14 cellular contexts compared by ENCODE assay signal in genomic region chr22:30869996-30870395, GRCh38.
A peak's percentile ranks its signal among the peaks of the same experiment; 100 is the strongest.
DNase-seq lines count a peak whose midpoint lies in the region; ATAC-seq, FAIRE-seq and TF ChIP-seq lines count a peak whose summit lies in the region.
"Had no signal": no experiment of that assay in that cellular context is flagged by ENCODE, and none has a peak within 500 bp of the region (broad histone marks: within the 10 kb centered on the region; RNA-seq: fewer than 3 reads in every experiment).

No MANE protein-coding gene starts in this region.

- peak overlapping the region; percentile 9 for H4K91ac ChIP-seq in neuronal stem cell (ENCODE audit: low read depth, low read length, poor library complexity)

- no peak overlapping the region for H3K18ac ChIP-seq in neuronal stem cell (ENCODE audit: low read length)

- FAIRE-seq in HepG2 (lab: Jason Lieb, UNC), result no peak

- H3K27ac ChIP-seq in right lobe of liver, result no peak overlapping the region
- H3K27ac ChIP-seq in HepG2 (ENCODE audit: extremely low read length, insufficient read depth, low read length), result no peak overlapping the region
- peak overlapping the region in 13 of 59 donors; percentile 1 to 80 (median 67) for H3K27ac ChIP-seq in dorsolateral prefrontal cortex
- no peak overlapping the region for H3K27ac ChIP-seq in neuronal stem cell (replicated peaks; ENCODE audit: low read length)
- H3K27ac ChIP-seq: Peyer's patch had no signal

- in situ Hi-C loops in HepG2 (cut with HindIII; ENCODE audit: extremely low pct_ligation_motif_present, low pct_unique_long_range_greater_than_20kb), result no loop called here

- H3K79me1 ChIP-seq in neuronal stem cell (ENCODE audit: low read depth, low read length), result peaks cover 3% of the 10 kb centered on the region

- H3K27me3 ChIP-seq in right lobe of liver (no peaks in the 10 kb centered on the region), HepG2 (ENCODE audit: control insufficient read depth in 1 of 2, insufficient read depth in 2 of 2, low read length in 2 of 2) (peaks cover 6 to 23% of the 10 kb centered on the region in 2 experiments; a peak in 3 of 5 replicates), dorsolateral prefrontal cortex (no peaks in the 10 kb centered on the region), neuronal stem cell (ENCODE audit: control insufficient read depth in 3 of 3, insufficient read depth in 3 of 3, low read depth in 1 of 3, low read length in 3 of 3) (peaks cover 0 to 7% (median 0%) of the 10 kb centered on the region in 3 experiments)
- H3K27me3 ChIP-seq: Peyer's patch had no signal

- no peak overlapping the region for H3K27ac Mint-ChIP-seq in activated naive CD4-positive, alpha-beta T cell treated with anti-CD3 and anti-CD28 coated beads for 36 hours

- H4K8ac ChIP-seq in neuronal stem cell (ENCODE audit: low read depth, low read length), result no peak overlapping the region

- BruUV-seq in HepG2 (replicated peaks; lab: Mats Ljungman, UMichigan), result no TSS peak

- no peaks in the 10 kb centered on the region for H3K79me2 ChIP-seq in HepG2 (ENCODE audit: insufficient read depth, low read length)

- no peaks in the 10 kb centered on the region for H3K4me1 Mint-ChIP-seq in activated naive CD4-positive, alpha-beta T cell treated with anti-CD3 and anti-CD28 coated beads for 36 hours (ENCODE audit: low read depth)
- H3K4me1 Mint-ChIP-seq: H9 had no signal

- no peaks in the 10 kb centered on the region for H4K20me1 ChIP-seq in HepG2 (ENCODE audit: insufficient read depth, low read length)

- no peak overlapping the region for H2AK5ac ChIP-seq in neuronal stem cell (ENCODE audit: low read depth, low read length)

- POLR2A ChIA-PET in HepG2 (lab: Yijun Ruan, JAX), result no interaction called here

- H2BK15ac ChIP-seq in neuronal stem cell (ENCODE audit: low read length), result no peak overlapping the region

- H3K36me3 ChIP-seq in right lobe of liver (no peaks in the 10 kb centered on the region), HepG2 (replicated peaks in 1 of 2; ENCODE audit: control insufficient read depth in 1 of 2, insufficient read depth in 2 of 2, low read length in 2 of 2) (no peaks in the 10 kb centered on the region), neuronal stem cell (replicated peaks in 1 of 2; ENCODE audit: control insufficient read depth in 2 of 2, insufficient read depth in 2 of 2, low read length in 2 of 2) (no peaks in the 10 kb centered on the region)
- H3K36me3 ChIP-seq: Peyer's patch had no signal

- ATAC-seq in right lobe of liver (no peak), HepG2 (no peak)

- peak overlapping the region; percentile 0 for H2BK5ac ChIP-seq in neuronal stem cell (ENCODE audit: low read length)

- H3K4me3 ChIP-seq in right lobe of liver (no peak overlapping the region), HepG2 (replicated peaks in 1 of 3; ENCODE audit: insufficient read depth in 1 of 3, low read depth in 2 of 3, low read length in 3 of 3) (no peak overlapping the region), dorsolateral prefrontal cortex (no peak overlapping the region), neuronal stem cell (ENCODE audit: low read length in 2 of 2) (no peak overlapping the region)
- H3K4me3 ChIP-seq: Peyer's patch had no signal

- intact Hi-C loops in right lobe of liver (cut with DNase I), result no loop called here
- intact Hi-C loops in HepG2 (cut with micrococcal nuclease; ENCODE audit: unreplicated experiment), result no loop called here
- intact Hi-C loops in dorsolateral prefrontal cortex (cut with DNase I), result loop anchor here in 1 of 2 donors (5.0 kb wide), 1 partner anchor 68 kb away; no protein-coding TSS in a partner anchor
- intact Hi-C loops in activated naive CD4-positive, alpha-beta T cell treated with anti-CD3 and anti-CD28 coated beads for 36 hours (cut with micrococcal nuclease), result no loop called here

- no peaks in the 10 kb centered on the region for H3K9me3 Mint-ChIP-seq in activated naive CD4-positive, alpha-beta T cell treated with anti-CD3 and anti-CD28 coated beads for 36 hours
- H3K9me3 Mint-ChIP-seq: H9 had no signal

- TF ChIP-seq POLR2A in right lobe of liver (IDR thresholded peaks at IDR 0.05) (no peak), HepG2 (IDR thresholded peaks at IDR 0.05; ENCODE audit: insufficient read depth in 1 of 2, low read depth in 2 of 2, low read length in 2 of 2) (no peak)

- H2BK120ac ChIP-seq in neuronal stem cell (ENCODE audit: low read depth, low read length), result no peak overlapping the region

- H3K23ac ChIP-seq in neuronal stem cell (ENCODE audit: low read depth, low read length, poor library complexity), result peak overlapping the region; percentile 17

- H3K9me3 ChIP-seq in right lobe of liver, result no peaks in the 10 kb centered on the region
- no peaks in the 10 kb centered on the region for H3K9me3 ChIP-seq in HepG2 (ENCODE audit: low read length)
- H3K9me3 ChIP-seq in neuronal stem cell (replicated peaks in 1 of 2; ENCODE audit: control insufficient read depth in 2 of 2, insufficient read depth in 1 of 2, low read depth in 1 of 2, low read length in 2 of 2), result no peaks in the 10 kb centered on the region
- H3K9me3 ChIP-seq: Peyer's patch had no signal

- no peak for TF ChIP-seq RAD21 in HepG2 (CRISPR knock-in tag; IDR thresholded peaks at IDR 0.05)

- no peaks in the 10 kb centered on the region for H3K36me3 Mint-ChIP-seq in activated naive CD4-positive, alpha-beta T cell treated with anti-CD3 and anti-CD28 coated beads for 36 hours (ENCODE audit: low read depth)

- WGBS in right lobe of liver (ENCODE audit: insufficient coverage, low coverage, low lambda C conversion rate, missing lambda C conversion rate), result 100% methylated on average over 1 of the region's 11 CpGs
- 75% methylated on average over 5 of the region's 11 CpGs for whole genome bisulfite sequencing in HepG2 (ENCODE audit: low lambda C conversion rate)
- WGBS in neuronal stem cell (ENCODE audit: extremely low coverage in 2 of 2, insufficient read length in 2 of 2, insufficient replicate concordance in 1 of 2), 2 donors, result no CpG with 5 or more reads among the region's 11 CpGs

- DNase-seq in right lobe of liver (peak in 2 of 3 donors; percentile 25 to 36), HepG2 (ENCODE audit: low spot score) (no peak), dorsolateral prefrontal cortex (peak in 6 of 10 donors; percentile 6 to 33 (median 27)), neuronal stem cell (ENCODE audit: low spot score) (no peak), COLO668 (lab: John Stamatoyannopoulos, UW; ENCODE audit: unreplicated experiment) (no peak), hypothalamus (lab: John Stamatoyannopoulos, UW) (no peak)
- no peak for DNase-seq in activated naive CD4-positive, alpha-beta T cell treated with anti-CD3 and anti-CD28 coated beads for 36 hours
- DNase-seq: DMS153, NCI-H146, NCI-H2081 treated with DMSO at 0.1 percent for 48 hours, NCI-H524, SHP77 treated with DMSO at 0.1 percent for 48 hours had no signal

- H3K4me1 ChIP-seq in right lobe of liver (no peaks in the 10 kb centered on the region), HepG2 (ENCODE audit: insufficient read depth, low read length) (peaks cover 9% of the 10 kb centered on the region), neuronal stem cell (ENCODE audit: control insufficient read depth in 2 of 2, insufficient read depth in 1 of 2, low read depth in 1 of 2, low read length in 2 of 2) (peaks cover 0 to 3% of the 10 kb centered on the region in 2 donors)
- H3K4me1 ChIP-seq: Peyer's patch had no signal

- H3K4me3 Mint-ChIP-seq in activated naive CD4-positive, alpha-beta T cell treated with anti-CD3 and anti-CD28 coated beads for 36 hours, result no peak overlapping the region
- H3K4me3 Mint-ChIP-seq: H9 had no signal

- TF ChIP-seq EP300 in HepG2 (IDR thresholded peaks at IDR 0.05; ENCODE audit: low read depth in 2 of 2, low read length in 2 of 2) (no peak), HepG2 (CRISPR knock-in tag; IDR thresholded peaks at IDR 0.05; ENCODE audit: borderline replicate concordance) (no peak)

- H2AFZ ChIP-seq in HepG2 (ENCODE audit: low read length) (no peak overlapping the region), neuronal stem cell (ENCODE audit: low read length) (no peak overlapping the region)

- H3K4me2 ChIP-seq in HepG2 (ENCODE audit: low read depth, low read length) (no peak overlapping the region), neuronal stem cell (ENCODE audit: insufficient read depth, low read length, poor library complexity, severe bottlenecking) (no peak overlapping the region)

- no peak overlapping the region for H3K14ac ChIP-seq in neuronal stem cell (ENCODE audit: low read length)

- CTCF ChIA-PET in HepG2 (lab: Yijun Ruan, JAX; ENCODE audit: low intra/inter-chr PET ratio, low total read pairs), result no interaction called here
- CTCF ChIA-PET in activated naive CD4-positive, alpha-beta T cell treated with anti-CD3 and anti-CD28 coated beads for 36 hours (lab: Charles Lee), result interaction anchor here (0.7 kb wide), 1 partner anchor 25 kb away, joined by 3 read pairs; no protein-coding TSS in a partner anchor

- H3K9ac ChIP-seq in HepG2 (ENCODE audit: insufficient read depth, low read depth, low read length) (no peak overlapping the region), neuronal stem cell (ENCODE audit: low read depth, low read length, poor library complexity) (no peak overlapping the region)

- no peak overlapping the region for H3K4ac ChIP-seq in neuronal stem cell (ENCODE audit: low read length)

- TF ChIP-seq CTCF in right lobe of liver (IDR thresholded peaks at IDR 0.05) (no peak), HepG2 (CRISPR knock-in tag; IDR thresholded peaks at IDR 0.05) (no peak), dorsolateral prefrontal cortex (IDR thresholded peaks at IDR 0.05 in 54 of 56, conservative IDR thresholded peaks at IDR 0.05 in 2 of 56; ENCODE audit: low read depth in 1 of 56, partially characterized antibody in 56 of 56) (no peak)

- H2BK12ac ChIP-seq in neuronal stem cell (ENCODE audit: low read length), result peak overlapping the region; percentile 41

- H3K27me3 Mint-ChIP-seq in activated naive CD4-positive, alpha-beta T cell treated with anti-CD3 and anti-CD28 coated beads for 36 hours (ENCODE audit: low read depth), result no peaks in the 10 kb centered on the region

TF ChIP-seq in HepG2, 621 proteins besides CTCF, POLR2A, EP300 and RAD21 (continues in another document):
- TF ChIP-seq ZNF589 (CRISPR knock-in tag; conservative IDR thresholded peaks at IDR 0.05) (no peak), ARID2 (CRISPR knock-in tag; IDR thresholded peaks at IDR 0.05; ENCODE audit: borderline replicate concordance) (no peak), ZNF260 (CRISPR knock-in tag; IDR thresholded peaks at IDR 0.05; ENCODE audit: borderline replicate concordance, low read depth) (no peak), FLYWCH1 (CRISPR knock-in tag; IDR thresholded peaks at IDR 0.05) (no peak), RFX5 (IDR thresholded peaks at IDR 0.05; ENCODE audit: low read depth, low read length) (no peak), MLX (CRISPR knock-in tag; IDR thresholded peaks at IDR 0.05) (no peak), ZNF775 (CRISPR knock-in tag; IDR thresholded peaks at IDR 0.05; ENCODE audit: borderline replicate concordance) (no peak), SETDB1 (CRISPR knock-in tag; IDR thresholded peaks at IDR 0.05; ENCODE audit: borderline replicate concordance) (no peak)

Comparison
In these comparisons a context has a peak if more than half of its experiments do, and no peak if none do; other contexts are left out.
1. DNase-seq: peak in right lobe of liver (2 of 3) and dorsolateral prefrontal cortex (6 of 10); none in HepG2 (single experiment), neuronal stem cell (single experiment), COLO668 (single experiment), hypothalamus (0 of 51) and activated naive CD4-positive, alpha-beta T cell treated with anti-CD3 and anti-CD28 coated beads for 36 hours (single experiment).